ENCODE assay signal across 9 cellular contexts in the genomic region with DNA sequence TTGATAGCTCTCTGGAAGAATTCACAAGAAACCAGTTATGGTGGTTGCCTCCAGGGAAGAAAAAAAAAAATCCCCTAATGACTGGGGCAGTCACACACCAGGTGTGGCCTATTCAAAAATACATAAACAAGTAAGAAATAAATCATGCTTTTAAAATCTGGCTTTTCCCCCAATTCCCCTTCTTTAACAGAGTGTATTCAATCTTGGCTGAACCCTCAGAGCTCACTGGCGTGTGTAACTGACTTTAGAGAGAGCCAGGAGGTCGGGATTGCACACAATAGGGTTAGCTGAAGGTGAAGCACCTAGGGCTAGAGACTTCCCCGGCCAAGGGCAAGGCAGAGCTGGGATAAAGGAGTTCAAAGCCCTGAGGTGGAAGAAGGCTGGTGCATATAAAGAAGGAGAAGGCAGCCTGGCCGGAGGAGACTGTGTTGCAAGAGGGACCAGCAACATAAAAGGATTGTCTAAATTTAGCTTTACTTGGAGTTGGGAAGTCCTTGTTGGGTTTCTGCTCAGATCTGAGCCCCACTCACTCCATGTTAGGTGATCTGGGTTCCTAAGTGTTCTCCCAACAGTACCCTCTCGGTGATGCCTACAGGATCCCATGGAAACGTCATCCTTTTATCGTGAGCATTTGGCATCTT. TPM values are rescaled to one million over a fixed set of nuclear protein-coding genes. Genes with fewer than 3 reads are reported as not detected.
DNase-seq lines count a peak whose midpoint lies in the region; ATAC-seq and TF ChIP-seq lines count a peak whose summit lies in the region.
"Had no signal": no experiment of that assay in that cellular context is flagged by ENCODE, and none has a peak within 500 bp of the region (broad histone marks: within the 10 kb centered on the region; RNA-seq: fewer than 3 reads in every experiment).

No MANE protein-coding gene starts in this region.

- H3K4me3 ChIP-seq in GM12875 (ENCODE audit: low read depth, low read length) (peak overlapping the region; percentile 38), neural progenitor cell (no peak overlapping the region)
- H3K4me3 ChIP-seq: GM23248 had no signal

- CTCF ChIA-PET in activated B cell treated with CpG ODN at 0.5 μM for 24 hours (lab: Charles Lee), result interaction anchor here (0.6 to 1.3 kb wide), 5 partner anchors 11 to 68 kb away, joined by 3 to 4 read pairs (median 3); no protein-coding TSS in a partner anchor

- no peaks in the 10 kb centered on the region for H3K36me3 ChIP-seq in neural progenitor cell

- H3K9me3 Mint-ChIP-seq in activated B cell treated with CpG ODN at 0.5 μM for 24 hours, result no peaks in the 10 kb centered on the region
- no peaks in the 10 kb centered on the region for H3K9me3 Mint-ChIP-seq in neural progenitor cell

- peak overlapping the region; percentile 98 for H3K27ac Mint-ChIP-seq in activated B cell treated with CpG ODN at 0.5 μM for 24 hours
- H3K27ac Mint-ChIP-seq in neural progenitor cell, result peak overlapping the region; percentile 12

- no peak overlapping the region for H3K9ac ChIP-seq in neural progenitor cell
- H3K9ac ChIP-seq: GM23248 had no signal

- DNase-seq in activated B cell treated with CpG ODN at 0.5 μM for 24 hours, result no peak
- no peak for DNase-seq in neural progenitor cell (ENCODE audit: low spot score)
- no peak for DNase-seq in effector CD8-positive, alpha-beta T cell (lab: John Stamatoyannopoulos, UW)
- DNase-seq in NCI-H82 (lab: John Stamatoyannopoulos, UW), result no peak
- DNase-seq in SIG-M5 (lab: John Stamatoyannopoulos, UW), result no peak
- DNase-seq in inferior parietal cortex (ENCODE audit: extremely low spot score), result no peak
- DNase-seq: GM23248 had no signal

- H3F3A ChIP-seq in neural progenitor cell (ENCODE audit: low read depth), result no peaks in the 10 kb centered on the region

- intact Hi-C loops in activated B cell treated with CpG ODN at 0.5 μM for 24 hours (cut with micrococcal nuclease), result loop anchor here (1.0 to 10.0 kb wide), 7 partner anchors 11 to 1702 kb away; no protein-coding TSS in a partner anchor

- peak overlapping the region; percentile 85 for H3K4me3 Mint-ChIP-seq in activated B cell treated with CpG ODN at 0.5 μM for 24 hours
- H3K4me3 Mint-ChIP-seq in neural progenitor cell, result no peak overlapping the region

- ATAC-seq in GM21737 (IDR thresholded peaks at IDR 0.05; ENCODE audit: unreplicated experiment) (peak; percentile 43), activated B cell treated with CpG ODN at 0.5 μM for 24 hours (ENCODE audit: low read depth) (peak; percentile 78)

- TF ChIP-seq CTCF in GM12875 (IDR thresholded peaks at IDR 0.05; ENCODE audit: borderline replicate concordance, insufficient read depth, low read depth, low read length), result no peak
- no peak for TF ChIP-seq CTCF in activated B cell treated with CpG ODN at 0.5 μM for 24 hours (IDR thresholded peaks at IDR 0.05)
- no peak for TF ChIP-seq CTCF in neural progenitor cell (IDR thresholded peaks at IDR 0.05)

- no peak overlapping the region for H3K4me2 ChIP-seq in neural progenitor cell

- no peaks in the 10 kb centered on the region for H3K9me3 ChIP-seq in neural progenitor cell (ENCODE audit: low read depth)

- peaks cover 27% of the 10 kb centered on the region for H3K79me2 ChIP-seq in neural progenitor cell (ENCODE audit: low read depth)

- peaks cover 71% of the 10 kb centered on the region for H3K36me3 Mint-ChIP-seq in activated B cell treated with CpG ODN at 0.5 μM for 24 hours (ENCODE audit: low read depth)
- H3K36me3 Mint-ChIP-seq in neural progenitor cell, result peaks cover 4% of the 10 kb centered on the region

- H2AFZ ChIP-seq in neural progenitor cell (replicated peaks), result no peak overlapping the region
- H2AFZ ChIP-seq: GM23248 had no signal

- H3K27me3 Mint-ChIP-seq in activated B cell treated with CpG ODN at 0.5 μM for 24 hours (no peaks in the 10 kb centered on the region), neural progenitor cell (ENCODE audit: insufficient read depth, low read depth) (peaks cover 3% of the 10 kb centered on the region)

- H3K4me1 ChIP-seq in neural progenitor cell, result no peaks in the 10 kb centered on the region

- H3K4me1 Mint-ChIP-seq in activated B cell treated with CpG ODN at 0.5 μM for 24 hours (peaks cover 98% of the 10 kb centered on the region), neural progenitor cell (peaks cover 3% of the 10 kb centered on the region)

- no peaks in the 10 kb centered on the region for H3K27me3 ChIP-seq in neural progenitor cell

- no peak overlapping the region for H3K27ac ChIP-seq in neural progenitor cell
- H3K27ac ChIP-seq: GM23248 had no signal

- POLR2A ChIA-PET in activated B cell treated with CpG ODN at 0.5 μM for 24 hours (lab: Charles Lee), result interaction anchor here (0.6 to 27.3 kb wide), 15 partner anchors 4 to 138 kb away, joined by 3 to 1209 read pairs (median 10); partner anchors contain the start of genes FNBP1 and GPR107

- peaks cover 39% of the 10 kb centered on the region for H4K20me1 ChIP-seq in neural progenitor cell (ENCODE audit: low read depth)

RNA-seq across cellular contexts. Expression of gene FNBP1, which starts 19.7 kb away (rescaled TPM):
- 454 and 501 TPM in 2 replicates for total RNA-seq in activated B cell treated with CpG ODN at 0.5 μM for 24 hours
- total RNA-seq in neural progenitor cell (ENCODE audit: low replicate concordance), result 24.3 and 34.9 TPM in 2 replicates

RNA-seq across cellular contexts. Expression of gene GPR107, which starts 30.4 kb away (rescaled TPM):
- total RNA-seq in activated B cell treated with CpG ODN at 0.5 μM for 24 hours (17.7 and 19.6 TPM in 2 replicates), neural progenitor cell (ENCODE audit: low replicate concordance) (33.2 and 33.8 TPM in 2 replicates)

Comparison
In these comparisons a context has a peak if more than half of its experiments do, and no peak if none do; other contexts are left out.
1. RNA of gene FNBP1, which starts 19.7 kb away (total RNA-seq): 454 to 501 TPM in activated B cell treated with CpG ODN at 0.5 μM for 24 hours; 24.3 to 34.9 TPM in neural progenitor cell; every median in the first group is over 10 times any median in the second.